In the genomic region with DNA sequence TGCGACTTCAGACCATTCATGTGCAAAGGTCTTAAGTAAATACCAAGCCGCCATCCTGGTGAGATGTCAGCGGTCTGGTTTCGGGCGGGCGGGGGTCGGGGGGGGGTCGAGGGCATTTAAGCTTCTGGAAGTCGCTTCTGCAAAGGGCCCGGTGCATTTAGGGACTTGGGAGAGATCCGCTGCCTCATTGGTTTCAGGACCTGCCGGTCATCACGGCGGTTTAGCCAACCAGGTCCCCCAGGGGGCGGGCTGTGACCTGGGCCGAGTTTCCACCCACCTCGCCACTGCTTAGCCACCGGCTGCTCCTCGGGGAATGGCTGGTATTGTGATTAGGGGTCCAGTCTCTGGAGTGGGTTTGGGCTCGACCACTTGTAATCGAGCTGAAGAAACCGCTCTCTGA, we compare ENCODE assay signal across 8 cellular contexts. TPM values are rescaled to one million over a fixed set of nuclear protein-coding genes. Genes with fewer than 3 reads are reported as not detected.
DNase-seq lines count a peak whose midpoint lies in the region; ATAC-seq, FAIRE-seq and TF ChIP-seq lines count a peak whose summit lies in the region.

No MANE protein-coding gene starts in this region.

- WGBS in GM12878 (ENCODE audit: insufficient coverage, insufficient replicate concordance, low lambda C conversion rate, missing lambda C conversion rate), result 13% methylated on average over 20 of the region's 22 CpGs

- H3K9me3 ChIP-seq in GM12878 (replicated peaks; ENCODE audit: control insufficient read depth, insufficient read depth, low read length), result no peaks in the 10 kb centered on the region; the same call in 2 of the 3 replicates
- no peaks in the 10 kb centered on the region for H3K9me3 ChIP-seq in effector memory CD4-positive, alpha-beta T cell (ENCODE audit: control insufficient read depth, low read length)

- intact Hi-C loops in GM12878 (cut with micrococcal nuclease; ENCODE audit: unreplicated experiment), result no loop called here

- H3K4me3 ChIP-seq in GM12878, result no peak overlapping the region
- no peak overlapping the region for H3K4me3 ChIP-seq in effector memory CD4-positive, alpha-beta T cell (ENCODE audit: insufficient read depth, low read depth, low read length, poor library complexity, severe bottlenecking)

- H3K9ac ChIP-seq in GM12878 (ENCODE audit: control insufficient read depth, insufficient read depth, low read length), result no peak overlapping the region

- no TSS peak for BruUV-seq in GM12878 (replicated peaks; lab: Mats Ljungman, UMichigan)

- H3K4me2 ChIP-seq in GM12878 (ENCODE audit: control insufficient read depth, insufficient read depth), result no peak overlapping the region

- H3K79me2 ChIP-seq in GM12878 (ENCODE audit: control insufficient read depth, insufficient read depth, low read length), result no peaks in the 10 kb centered on the region; the same call in 1 of the 2 replicates

- TF ChIP-seq CTCF in GM12878 (IDR thresholded peaks at IDR 0.05 in 2 of 3, conservative IDR thresholded peaks at IDR 0.05 in 1 of 3; ENCODE audit: control insufficient read depth in 2 of 3, extremely low read depth in 1 of 3, insufficient read depth in 1 of 3, low read depth in 3 of 3, low read length in 3 of 3), result no peak

- FAIRE-seq in GM18507 (lab: Jason Lieb, UNC) (peak; percentile 86), GM12878 (lab: Jason Lieb, UNC) (no peak)

- H4K20me1 ChIP-seq in GM12878 (ENCODE audit: control insufficient read depth, insufficient read depth), result no peaks in the 10 kb centered on the region

- DNase-seq in GM18507 (ENCODE audit: extremely low spot score, insufficient read length, low read depth), result peak; percentile 73
- DNase-seq in NCI-H526 treated with DMSO at 0.1 percent for 48 hours (lab: John Stamatoyannopoulos, UW), result peak; percentile 2
- DNase-seq in GM12878 (ENCODE audit: low read depth, low spot score), result no peak
- DNase-seq in kidney glomerular epithelial cell (lab: John Stamatoyannopoulos, UW), result peak; percentile 37
- peak; percentile 73 for DNase-seq in stimulated activated naive CD8-positive, alpha-beta T cell treated with anti-CD3 and anti-CD28 coated beads, Interleukin-15, Interleukin-2, amounts not matched to agents 100 U/mL and 50 U/mL, for 24 hours
- no peak for DNase-seq in effector memory CD4-positive, alpha-beta T cell
- no peak for DNase-seq in NCI-H2081 treated with DMSO at 0.1 percent for 48 hours (lab: John Stamatoyannopoulos, UW)

- peaks cover 4% of the 10 kb centered on the region; the same call in 1 of the 2 replicates for H3K4me1 ChIP-seq in GM12878 (ENCODE audit: control insufficient read depth, insufficient read depth, low read length)
- H3K4me1 ChIP-seq in effector memory CD4-positive, alpha-beta T cell (ENCODE audit: control insufficient read depth, insufficient read depth, low read length, poor library complexity, severe bottlenecking), result peaks cover 6% of the 10 kb centered on the region

- TF ChIP-seq RAD21 in GM12878 (IDR thresholded peaks at IDR 0.05; ENCODE audit: insufficient read depth, low read depth, low read length), result no peak

- no peak for TF ChIP-seq POLR2A in GM12878 (IDR thresholded peaks at IDR 0.05; ENCODE audit: low read depth, low read length)

- ATAC-seq in GM12878, result peak; percentile 39
- no peak for ATAC-seq in stimulated activated naive CD8-positive, alpha-beta T cell treated with anti-CD3 and anti-CD28 coated beads, Interleukin-15, Interleukin-2, amounts not matched to agents 100 U/mL and 50 U/mL, for 24 hours
- ATAC-seq in HG02981 (IDR thresholded peaks at IDR 0.05; ENCODE audit: unreplicated experiment), result no peak

- CTCF ChIA-PET in GM12878 (lab: Yijun Ruan, JAX), result interaction anchor here (0.6 to 6.5 kb wide), 3 partner anchors 8 to 103 kb away, joined by 3 to 81 read pairs (median 6); no protein-coding TSS in a partner anchor

- no peak for TF ChIP-seq EP300 in GM12878 (IDR thresholded peaks at IDR 0.05; ENCODE audit: borderline replicate concordance in 1 of 2, control insufficient read depth in 1 of 2, low read depth in 2 of 2, low read length in 2 of 2)

- no peaks in the 10 kb centered on the region for H3K27me3 ChIP-seq in GM12878 (replicated peaks in 1 of 2; ENCODE audit: control insufficient read depth in 2 of 2, insufficient read depth in 2 of 2, low read length in 1 of 2)
- no peaks in the 10 kb centered on the region for H3K27me3 ChIP-seq in effector memory CD4-positive, alpha-beta T cell (replicated peaks; ENCODE audit: control insufficient read depth, insufficient read depth, low read length, poor library complexity, severe bottlenecking)

- no peaks in the 10 kb centered on the region; a peak in 1 of 4 replicates for H3K36me3 ChIP-seq in GM12878 (ENCODE audit: control insufficient read depth in 2 of 2, insufficient read depth in 2 of 2, low read length in 1 of 2)
- H3K36me3 ChIP-seq in effector memory CD4-positive, alpha-beta T cell (ENCODE audit: control insufficient read depth, insufficient read depth, low read length), result no peaks in the 10 kb centered on the region

- RAD21 ChIA-PET in GM12878 (lab: Charles Lee; ENCODE audit: unreplicated experiment), result no interaction called here

- no peak overlapping the region for H3K27ac ChIP-seq in GM12878 (ENCODE audit: control insufficient read depth, insufficient read depth)
- no peak overlapping the region for H3K27ac ChIP-seq in effector memory CD4-positive, alpha-beta T cell (ENCODE audit: insufficient read depth, low read length, poor library complexity, severe bottlenecking)

- POLR2A ChIA-PET in GM12878 (lab: Charles Lee), result interaction anchor here (0.7 kb wide), 1 partner anchor 45 kb away, joined by 3 read pairs; no protein-coding TSS in a partner anchor

- SMC1A ChIA-PET in GM12878 (lab: Charles Lee; ENCODE audit: uncharacterized antibody, unreplicated experiment), result no interaction called here

- H2AFZ ChIP-seq in GM12878 (ENCODE audit: control insufficient read depth, low read depth, low read length), result peak overlapping the region; percentile 66

- in situ Hi-C loops in GM12878 (cut with MboI), result loop anchor here (5.0 kb wide), 1 partner anchor 217 kb away; no protein-coding TSS in a partner anchor

RNA-seq across cellular contexts. Expression of gene ANKLE1, which starts 7.8 kb away (rescaled TPM):
- total RNA-seq in GM12878 (2013; cell fraction: nucleolus; rRNA removed), result 14.1 and 14.4 TPM in 2 replicates
- total RNA-seq in GM12878 (2014; rRNA removed) (10.7 and 13.4 TPM in 2 replicates), GM12878 (2014; rRNA removed; fragmentation: Illumina TruSeq; extraction: Trizol) (4.6 and 5.5 TPM in 2 replicates), GM12878 (2021) (13.1 and 16.0 TPM in 2 replicates)
- 1.2 TPM for polyA plus RNA-seq in GM12878 (2011; ENCODE audit: low read depth)
- polyA plus RNA-seq in GM12878 (2011; rRNA removed) (2.2 and 4.4 TPM in 2 replicates), GM12878 (2014; fragmentation: Illumina TruSeq; extraction: Trizol) (6.2 and 8.4 TPM in 2 replicates), GM12878 (2014; fragmentation: Nextera tagmentation; extraction: Ambion mirVana) (1 to 10 TPM; 2.2 to 2.3 TPM), GM12878 (2014; rRNA removed) (17.9 and 20.8 TPM in 2 replicates), GM12878 (2016; fragmentation: Nextera tagmentation; extraction: Ambion mirVana) (10 to 100 TPM; 16.5 to 16.6 TPM)
- 4.9 and 8.8 TPM in 2 replicates for polyA plus RNA-seq in GM12878 (2011; cell fraction: cytosol; rRNA removed)
- polyA plus RNA-seq in GM12878 (2011; cell fraction: nucleus; rRNA removed), result 20.6 and 30.5 TPM in 2 replicates
- 3.6 and 4.6 TPM in 2 replicates for polyA plus RNA-seq in GM12878 (2012)
- 2.4 and 5.0 TPM in 2 replicates for polyA minus RNA-seq in GM12878 (2011; rRNA and poly(A)+ RNA removed)
- 3.6 and 4.7 TPM in 2 replicates for polyA minus RNA-seq in GM12878 (2011; cell fraction: cytosol; rRNA and poly(A)+ RNA removed)
- polyA minus RNA-seq in GM12878 (2011; cell fraction: nucleus; rRNA and poly(A)+ RNA removed), result 9.4 and 19.7 TPM in 2 replicates

RNA-seq across cellular contexts. Expression of gene ABHD8, which starts 13.7 kb away (rescaled TPM):
- total RNA-seq in GM12878 (2013; cell fraction: nucleolus; rRNA removed), result 7.8 and 8.0 TPM in 2 replicates
- 8.8 and 12.0 TPM in 2 replicates for total RNA-seq in GM12878 (2014; rRNA removed)
- total RNA-seq in GM12878 (2014; rRNA removed; fragmentation: Illumina TruSeq; extraction: Trizol), result 2.1 TPM in 2 replicates
- 10.0 and 13.1 TPM in 2 replicates for total RNA-seq in GM12878 (2021)
- polyA plus RNA-seq in GM12878 (2011; ENCODE audit: low read depth), result 2.4 TPM
- 1.6 and 3.5 TPM in 2 replicates for polyA plus RNA-seq in GM12878 (2011; rRNA removed)
- 6.7 and 12.3 TPM in 2 replicates for polyA plus RNA-seq in GM12878 (2011; cell fraction: cytosol; rRNA removed)
- 4.7 TPM in 2 replicates for polyA plus RNA-seq in GM12878 (2011; cell fraction: nucleus; rRNA removed)
- polyA plus RNA-seq in GM12878 (2012), result 8.8 TPM in 2 replicates
- polyA plus RNA-seq in GM12878 (2014; fragmentation: Illumina TruSeq; extraction: Trizol), result 0.55 and 1.5 TPM in 2 replicates
- under 1 TPM; 0.03 to 0.04 TPM for polyA plus RNA-seq in GM12878 (2014; fragmentation: Nextera tagmentation; extraction: Ambion mirVana)
- polyA plus RNA-seq in GM12878 (2014; rRNA removed), result 11.8 and 13.1 TPM in 2 replicates
- 10 to 100 TPM in 1 of 2 experiments, 1 to 10 TPM in 1; 8.4 to 12.5 TPM for polyA plus RNA-seq in GM12878 (2016; fragmentation: Nextera tagmentation; extraction: Ambion mirVana)
- 4.5 and 6.7 TPM in 2 replicates for polyA minus RNA-seq in GM12878 (2011; rRNA and poly(A)+ RNA removed)
- 3.4 and 5.3 TPM in 2 replicates for polyA minus RNA-seq in GM12878 (2011; cell fraction: cytosol; rRNA and poly(A)+ RNA removed)
- 3.6 and 4.4 TPM in 2 replicates for polyA minus RNA-seq in GM12878 (2011; cell fraction: nucleus; rRNA and poly(A)+ RNA removed)

RNA-seq across cellular contexts. Expression of gene MRPL34, which starts 16.2 kb away (rescaled TPM):
- total RNA-seq in GM12878 (2013; cell fraction: nucleolus; rRNA removed), result 4.3 and 7.7 TPM in 2 replicates
- total RNA-seq in GM12878 (2014; rRNA removed) (118 and 126 TPM in 2 replicates), GM12878 (2014; rRNA removed; fragmentation: Illumina TruSeq; extraction: Trizol) (33.4 and 37.2 TPM in 2 replicates), GM12878 (2021) (90.5 and 92.1 TPM in 2 replicates)
- 18.2 TPM for polyA plus RNA-seq in GM12878 (2011; ENCODE audit: low read depth)
- polyA plus RNA-seq in GM12878 (2011; rRNA removed) (59.0 and 66.8 TPM in 2 replicates), GM12878 (2014; fragmentation: Illumina TruSeq; extraction: Trizol) (28.1 and 41.6 TPM in 2 replicates), GM12878 (2014; fragmentation: Nextera tagmentation; extraction: Ambion mirVana) (10 to 100 TPM in 1 of 2 experiments, 1 to 10 TPM in 1; 8.6 to 25.2 TPM), GM12878 (2014; rRNA removed) (198 and 209 TPM in 2 replicates), GM12878 (2016; fragmentation: Nextera tagmentation; extraction: Ambion mirVana) (100 to 1,000 TPM; 169 TPM)
- 86.5 and 89.3 TPM in 2 replicates for polyA plus RNA-seq in GM12878 (2011; cell fraction: cytosol; rRNA removed)
- 24.2 and 35.6 TPM in 2 replicates for polyA plus RNA-seq in GM12878 (2011; cell fraction: nucleus; rRNA removed)
- 45.5 and 50.4 TPM in 2 replicates for polyA plus RNA-seq in GM12878 (2012)
- polyA minus RNA-seq in GM12878 (2011; rRNA and poly(A)+ RNA removed), result 12.1 and 20.0 TPM in 2 replicates
- 10.2 and 12.7 TPM in 2 replicates for polyA minus RNA-seq in GM12878 (2011; cell fraction: cytosol; rRNA and poly(A)+ RNA removed)
- polyA minus RNA-seq in GM12878 (2011; cell fraction: nucleus; rRNA and poly(A)+ RNA removed), result 4.6 and 7.7 TPM in 2 replicates

RNA-seq across cellular contexts. Expression of gene DDA1, which starts 19.9 kb away (rescaled TPM):
- total RNA-seq in GM12878 (2013; cell fraction: nucleolus; rRNA removed), result 9.0 and 11.5 TPM in 2 replicates
- total RNA-seq in GM12878 (2014; rRNA removed), result 33.3 and 36.0 TPM in 2 replicates
- 26.1 and 31.1 TPM in 2 replicates for total RNA-seq in GM12878 (2014; rRNA removed; fragmentation: Illumina TruSeq; extraction: Trizol)
- total RNA-seq in GM12878 (2021), result 42.8 and 53.5 TPM in 2 replicates
- 14.8 TPM for polyA plus RNA-seq in GM12878 (2011; ENCODE audit: low read depth)
- polyA plus RNA-seq in GM12878 (2011; rRNA removed), result 23.6 and 33.4 TPM in 2 replicates
- 29.7 and 46.8 TPM in 2 replicates for polyA plus RNA-seq in GM12878 (2011; cell fraction: cytosol; rRNA removed)
- 51.0 and 57.0 TPM in 2 replicates for polyA plus RNA-seq in GM12878 (2011; cell fraction: nucleus; rRNA removed)
- polyA plus RNA-seq in GM12878 (2012), result 41.8 and 55.6 TPM in 2 replicates
- 31.7 and 62.8 TPM in 2 replicates for polyA plus RNA-seq in GM12878 (2014; fragmentation: Illumina TruSeq; extraction: Trizol)
- 1 to 10 TPM in 1 of 2 experiments, under 1 TPM in 1; 0.76 to 2.8 TPM for polyA plus RNA-seq in GM12878 (2014; fragmentation: Nextera tagmentation; extraction: Ambion mirVana)
- polyA plus RNA-seq in GM12878 (2014; rRNA removed), result 71.0 and 77.5 TPM in 2 replicates
- 10 to 100 TPM; 61.5 to 63.8 TPM for polyA plus RNA-seq in GM12878 (2016; fragmentation: Nextera tagmentation; extraction: Ambion mirVana)
- 11.6 and 12.9 TPM in 2 replicates for polyA minus RNA-seq in GM12878 (2011; rRNA and poly(A)+ RNA removed)
- polyA minus RNA-seq in GM12878 (2011; cell fraction: cytosol; rRNA and poly(A)+ RNA removed), result 5.3 and 12.0 TPM in 2 replicates
- polyA minus RNA-seq in GM12878 (2011; cell fraction: nucleus; rRNA and poly(A)+ RNA removed), result 4.6 and 9.6 TPM in 2 replicates

RNA-seq across cellular contexts. Expression of gene BABAM1, which starts 22.2 kb away (rescaled TPM):
- 33.1 and 39.0 TPM in 2 replicates for total RNA-seq in GM12878 (2013; cell fraction: nucleolus; rRNA removed)
- total RNA-seq in GM12878 (2014; rRNA removed), result 104 and 108 TPM in 2 replicates
- 74.7 and 81.9 TPM in 2 replicates for total RNA-seq in GM12878 (2014; rRNA removed; fragmentation: Illumina TruSeq; extraction: Trizol)
- total RNA-seq in GM12878 (2021), result 102 and 103 TPM in 2 replicates
- polyA plus RNA-seq in GM12878 (2011; ENCODE audit: low read depth), result 54.4 TPM
- 104 and 107 TPM in 2 replicates for polyA plus RNA-seq in GM12878 (2011; rRNA removed)
- 133 and 164 TPM in 2 replicates for polyA plus RNA-seq in GM12878 (2011; cell fraction: cytosol; rRNA removed)
- polyA plus RNA-seq in GM12878 (2011; cell fraction: nucleus; rRNA removed), result 112 and 115 TPM in 2 replicates
- 57.5 and 64.9 TPM in 2 replicates for polyA plus RNA-seq in GM12878 (2012)
- 47.7 and 86.7 TPM in 2 replicates for polyA plus RNA-seq in GM12878 (2014; fragmentation: Illumina TruSeq; extraction: Trizol)
- 10 to 100 TPM; 11.9 to 37.4 TPM for polyA plus RNA-seq in GM12878 (2014; fragmentation: Nextera tagmentation; extraction: Ambion mirVana)
- 129 and 142 TPM in 2 replicates for polyA plus RNA-seq in GM12878 (2014; rRNA removed)
- polyA plus RNA-seq in GM12878 (2016; fragmentation: Nextera tagmentation; extraction: Ambion mirVana), result 100 to 1,000 TPM; 153 to 154 TPM
- 34.9 and 51.9 TPM in 2 replicates for polyA minus RNA-seq in GM12878 (2011; rRNA and poly(A)+ RNA removed)
- polyA minus RNA-seq in GM12878 (2011; cell fraction: cytosol; rRNA and poly(A)+ RNA removed), result 13.2 and 19.4 TPM in 2 replicates
- 10.6 and 14.1 TPM in 2 replicates for polyA minus RNA-seq in GM12878 (2011; cell fraction: nucleus; rRNA and poly(A)+ RNA removed)

Comparison
In these comparisons a context has a peak if more than half of its experiments do, and no peak if none do; other contexts are left out.
1. DNase-seq: peak in GM18507 (single experiment), NCI-H526 treated with DMSO at 0.1 percent for 48 hours (single experiment), kidney glomerular epithelial cell (single experiment) and stimulated activated naive CD8-positive, alpha-beta T cell treated with anti-CD3 and anti-CD28 coated beads, Interleukin-15, Interleukin-2, amounts not matched to agents 100 U/mL and 50 U/mL, for 24 hours (single experiment); none in GM12878 (single experiment), effector memory CD4-positive, alpha-beta T cell (0 of 3) and NCI-H2081 treated with DMSO at 0.1 percent for 48 hours (single experiment).